ENCODE assay signal across 34 cellular contexts in the genomic region with DNA sequence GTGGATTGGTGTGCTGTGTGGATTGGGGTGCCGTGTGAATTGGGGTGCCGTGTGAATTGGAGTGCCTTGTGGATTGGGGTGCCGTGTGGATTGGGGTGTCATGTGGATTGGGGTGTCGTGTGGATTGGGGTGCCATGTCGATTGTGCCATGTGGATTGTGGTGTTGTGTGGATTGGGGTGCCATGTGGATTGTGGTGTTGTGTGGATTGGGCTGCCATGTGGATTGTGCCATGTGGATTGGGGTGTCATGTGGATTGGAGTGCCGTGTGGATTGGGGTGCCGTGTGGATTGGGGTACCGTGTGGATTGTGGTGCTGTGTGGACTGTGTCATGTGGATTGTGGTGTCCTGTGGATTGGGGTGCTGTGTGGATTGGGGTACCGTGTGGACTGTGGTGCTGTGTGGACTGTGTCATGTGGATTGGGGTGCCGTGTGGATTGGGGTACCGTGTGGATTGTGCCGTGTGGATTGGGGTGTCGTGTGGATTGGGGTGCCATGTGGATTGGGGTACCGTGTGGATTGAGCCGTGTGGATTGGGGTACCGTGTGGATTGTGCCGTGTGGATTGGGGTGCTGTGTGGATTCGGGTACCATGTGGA.
"Had no signal": no experiment of that assay in that cellular context is flagged by ENCODE, and none has a peak within 500 bp of the region (broad histone marks: within the 10 kb centered on the region; RNA-seq: fewer than 3 reads in every experiment).

No MANE protein-coding gene starts in this region.

- H3K27ac Mint-ChIP-seq: activated CD4-positive, alpha-beta T cell treated with anti-CD3 and anti-CD28 coated beads, Interleukin-2, amount 10 ng/mL, durations not matched to agents 7 days and 5 days; activated CD8-positive, alpha-beta T cell treated with anti-CD3 and anti-CD28 coated beads, Interleukin-2, amount 10 ng/mL, durations not matched to agents 7 days and 5 days; activated naive CD8-positive, alpha-beta T cell treated with anti-CD3 and anti-CD28 coated beads for 36 hours; activated T-cell treated with anti-CD3 and anti-CD28 coated beads, Interleukin-2, amount 50 U/mL, for 24 hours; activated T-helper 2 cell treated with anti-CD3 and anti-CD28 coated beads, Interferon-gamma antibody, Interleukin-2, Interleukin-4, amounts not matched to agents 10 μg/mL and 5 μg/mL and 100 μg/mL, durations not matched to agents 14 hours and 24 hours and 36 hours; T-helper 1 cell treated with Interleukin-12 subunit alpha and Interleukin-12 subunit beta and Interleukin-4 antibody, amounts not matched to agents 30 μg/mL and 1 μg/mL, for 36 hours; T-helper 2 cell treated with Interferon-gamma antibody and Interleukin-4, amounts not matched to agents 5 μg/mL and 100 μg/mL, for 36 hours had no signal

- H3K9me2 ChIP-seq: SK-N-SH had no signal

- H3K4me1 Mint-ChIP-seq: activated CD4-positive, alpha-beta T cell treated with anti-CD3 and anti-CD28 coated beads, Interleukin-2, amount 10 ng/mL, durations not matched to agents 7 days and 5 days; activated naive CD8-positive, alpha-beta T cell treated with anti-CD3 and anti-CD28 coated beads for 36 hours; central memory CD8-positive, alpha-beta T cell had no signal

- H3K4me3 ChIP-seq: cardiac muscle cell, MG63, Peyer's patch, SJSA1 had no signal

- H3K27me3 Mint-ChIP-seq: activated CD4-positive, alpha-beta T cell treated with anti-CD3 and anti-CD28 coated beads, Interleukin-2, amount 10 ng/mL, durations not matched to agents 7 days and 5 days; activated naive CD8-positive, alpha-beta T cell treated with anti-CD3 and anti-CD28 coated beads for 36 hours; activated T-cell treated with anti-CD3 and anti-CD28 coated beads, Interleukin-2, amount 50 U/mL, for 24 hours; central memory CD8-positive, alpha-beta T cell had no signal

- H3K27ac ChIP-seq: brain microvascular endothelial cell, cardiac muscle cell, Peyer's patch, SJSA1 had no signal

- ATAC-seq: activated CD8-positive, alpha-beta T cell treated with anti-CD3 and anti-CD28 coated beads, Interleukin-2, amount 10 ng/mL, durations not matched to agents 7 days and 5 days; PC-3 had no signal

- H3K4me1 ChIP-seq: Peyer's patch had no signal

- H3K9me3 Mint-ChIP-seq: activated CD4-positive, alpha-beta T cell treated with anti-CD3 and anti-CD28 coated beads, Interleukin-2, amount 10 ng/mL, durations not matched to agents 7 days and 5 days; activated naive CD8-positive, alpha-beta T cell treated with anti-CD3 and anti-CD28 coated beads for 36 hours; activated T-cell treated with anti-CD3 and anti-CD28 coated beads, Interleukin-2, amount 50 U/mL, for 24 hours; activated T-helper 2 cell treated with anti-CD3 and anti-CD28 coated beads, Interferon-gamma antibody, Interleukin-2, Interleukin-4, amounts not matched to agents 10 μg/mL and 5 μg/mL and 100 μg/mL, durations not matched to agents 14 hours and 24 hours and 36 hours; central memory CD8-positive, alpha-beta T cell; T-helper 1 cell treated with Interleukin-12 subunit alpha and Interleukin-12 subunit beta and Interleukin-4 antibody, amounts not matched to agents 30 μg/mL and 1 μg/mL, for 36 hours; T-helper 2 cell treated with Interferon-gamma antibody and Interleukin-4, amounts not matched to agents 5 μg/mL and 100 μg/mL, for 36 hours had no signal

- FAIRE-seq: TTC549 had no signal

- H3K36me3 Mint-ChIP-seq: activated naive CD8-positive, alpha-beta T cell treated with anti-CD3 and anti-CD28 coated beads for 36 hours had no signal

- H3K27me3 ChIP-seq: brain microvascular endothelial cell, cardiac muscle cell, MG63, Peyer's patch, SJSA1 had no signal

- H3K36me3 ChIP-seq: MG63 had no signal

- H3K9me3 ChIP-seq: MG63, Peyer's patch, SJSA1, SK-N-SH had no signal

- DNase-seq: activated CD4-positive, alpha-beta T cell treated with anti-CD3 and anti-CD28 coated beads, Interleukin-2, amount 10 ng/mL, durations not matched to agents 7 days and 5 days; activated CD4-positive, alpha-beta T cell treated with anti-CD3 and anti-CD28 coated beads, Interleukin-2, amount 50 U/mL, for 48 hours; activated CD8-positive, alpha-beta T cell treated with anti-CD3 and anti-CD28 coated beads, Interleukin-2, amount 10 ng/mL, durations not matched to agents 7 days and 5 days; activated naive CD4-positive, alpha-beta T cell treated with anti-CD3 and anti-CD28 coated beads, Interleukin-2, amount 50 U/mL, for 16 hours; activated naive CD8-positive, alpha-beta T cell treated with anti-CD3 and anti-CD28 coated beads for 36 hours; activated T-cell treated with anti-CD3 and anti-CD28 coated beads, Interleukin-2, amount 50 U/mL, for 24 hours; amniotic stem cell; brain microvascular endothelial cell; Kasumi-1; KG1; MG63; NCI-H1048; NCI-H1105 treated with DMSO at 0.1 percent for 48 hours; NCI-H1436; NCI-H1694; NCI-H2029 treated with DMSO at 0.1 percent for 48 hours; NCI-H2107; NCI-H2171; NCI-H510A; NCI-H526; NCI-H748 treated with DMSO at 0.1 percent for 48 hours; NK-92 treated with Interleukin-12 subunit alpha and Interleukin-12 subunit beta, amount 100 ng/mL, for 24 hours; PC-3; Peyer's patch; RPMI8226; SHP77 treated with DMSO at 0.1 percent for 48 hours; SK-N-SH had no signal

- H3K4me2 ChIP-seq: SK-N-SH had no signal

- H3K9ac ChIP-seq: SK-N-SH had no signal

- H3K4me3 Mint-ChIP-seq: activated CD4-positive, alpha-beta T cell treated with anti-CD3 and anti-CD28 coated beads, Interleukin-2, amount 10 ng/mL, durations not matched to agents 7 days and 5 days; activated CD8-positive, alpha-beta T cell treated with anti-CD3 and anti-CD28 coated beads, Interleukin-2, amount 10 ng/mL, durations not matched to agents 7 days and 5 days; activated naive CD8-positive, alpha-beta T cell treated with anti-CD3 and anti-CD28 coated beads for 36 hours; activated T-cell treated with anti-CD3 and anti-CD28 coated beads, Interleukin-2, amount 50 U/mL, for 24 hours; central memory CD8-positive, alpha-beta T cell; T-helper 1 cell treated with Interleukin-12 subunit alpha and Interleukin-12 subunit beta and Interleukin-4 antibody, amounts not matched to agents 30 μg/mL and 1 μg/mL, for 36 hours; T-helper 2 cell treated with Interferon-gamma antibody and Interleukin-4, amounts not matched to agents 5 μg/mL and 100 μg/mL, for 36 hours had no signal
